In the genomic region with DNA sequence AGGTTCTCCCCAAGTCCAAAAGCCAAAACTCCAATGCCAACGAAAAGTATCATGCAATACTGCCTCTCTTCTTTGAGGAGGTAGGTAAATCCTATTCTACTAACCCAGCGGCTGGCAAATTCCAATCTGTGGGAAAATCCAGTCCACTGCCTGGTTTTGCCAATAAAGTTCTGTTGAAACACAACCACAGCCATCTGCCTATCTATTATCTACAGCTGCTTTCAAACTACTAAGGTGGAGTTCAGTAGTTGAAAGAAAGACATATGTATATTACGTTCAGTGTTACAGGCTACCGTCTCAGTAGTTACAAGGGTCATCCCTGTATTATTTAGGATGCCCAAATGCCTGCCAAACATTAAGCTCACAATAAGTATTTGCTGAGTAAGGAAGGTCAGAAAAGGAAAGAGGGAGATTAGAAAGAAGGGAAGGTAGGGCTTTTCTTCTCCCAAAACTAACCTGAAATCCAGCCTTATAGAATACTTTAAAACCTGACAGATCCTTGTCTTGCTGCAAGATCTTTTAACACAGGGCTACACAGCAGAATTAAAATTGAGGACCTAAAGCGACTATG, we compare ENCODE assay signal across 1 cellular context.
TF ChIP-seq lines count a peak whose summit lies in the region.

No MANE protein-coding gene starts in this region.

TF ChIP-seq in GM23338, 12 proteins besides CTCF, POLR2A, EP300 and RAD21 (continued from another document):
- TF ChIP-seq, protein P1, sequence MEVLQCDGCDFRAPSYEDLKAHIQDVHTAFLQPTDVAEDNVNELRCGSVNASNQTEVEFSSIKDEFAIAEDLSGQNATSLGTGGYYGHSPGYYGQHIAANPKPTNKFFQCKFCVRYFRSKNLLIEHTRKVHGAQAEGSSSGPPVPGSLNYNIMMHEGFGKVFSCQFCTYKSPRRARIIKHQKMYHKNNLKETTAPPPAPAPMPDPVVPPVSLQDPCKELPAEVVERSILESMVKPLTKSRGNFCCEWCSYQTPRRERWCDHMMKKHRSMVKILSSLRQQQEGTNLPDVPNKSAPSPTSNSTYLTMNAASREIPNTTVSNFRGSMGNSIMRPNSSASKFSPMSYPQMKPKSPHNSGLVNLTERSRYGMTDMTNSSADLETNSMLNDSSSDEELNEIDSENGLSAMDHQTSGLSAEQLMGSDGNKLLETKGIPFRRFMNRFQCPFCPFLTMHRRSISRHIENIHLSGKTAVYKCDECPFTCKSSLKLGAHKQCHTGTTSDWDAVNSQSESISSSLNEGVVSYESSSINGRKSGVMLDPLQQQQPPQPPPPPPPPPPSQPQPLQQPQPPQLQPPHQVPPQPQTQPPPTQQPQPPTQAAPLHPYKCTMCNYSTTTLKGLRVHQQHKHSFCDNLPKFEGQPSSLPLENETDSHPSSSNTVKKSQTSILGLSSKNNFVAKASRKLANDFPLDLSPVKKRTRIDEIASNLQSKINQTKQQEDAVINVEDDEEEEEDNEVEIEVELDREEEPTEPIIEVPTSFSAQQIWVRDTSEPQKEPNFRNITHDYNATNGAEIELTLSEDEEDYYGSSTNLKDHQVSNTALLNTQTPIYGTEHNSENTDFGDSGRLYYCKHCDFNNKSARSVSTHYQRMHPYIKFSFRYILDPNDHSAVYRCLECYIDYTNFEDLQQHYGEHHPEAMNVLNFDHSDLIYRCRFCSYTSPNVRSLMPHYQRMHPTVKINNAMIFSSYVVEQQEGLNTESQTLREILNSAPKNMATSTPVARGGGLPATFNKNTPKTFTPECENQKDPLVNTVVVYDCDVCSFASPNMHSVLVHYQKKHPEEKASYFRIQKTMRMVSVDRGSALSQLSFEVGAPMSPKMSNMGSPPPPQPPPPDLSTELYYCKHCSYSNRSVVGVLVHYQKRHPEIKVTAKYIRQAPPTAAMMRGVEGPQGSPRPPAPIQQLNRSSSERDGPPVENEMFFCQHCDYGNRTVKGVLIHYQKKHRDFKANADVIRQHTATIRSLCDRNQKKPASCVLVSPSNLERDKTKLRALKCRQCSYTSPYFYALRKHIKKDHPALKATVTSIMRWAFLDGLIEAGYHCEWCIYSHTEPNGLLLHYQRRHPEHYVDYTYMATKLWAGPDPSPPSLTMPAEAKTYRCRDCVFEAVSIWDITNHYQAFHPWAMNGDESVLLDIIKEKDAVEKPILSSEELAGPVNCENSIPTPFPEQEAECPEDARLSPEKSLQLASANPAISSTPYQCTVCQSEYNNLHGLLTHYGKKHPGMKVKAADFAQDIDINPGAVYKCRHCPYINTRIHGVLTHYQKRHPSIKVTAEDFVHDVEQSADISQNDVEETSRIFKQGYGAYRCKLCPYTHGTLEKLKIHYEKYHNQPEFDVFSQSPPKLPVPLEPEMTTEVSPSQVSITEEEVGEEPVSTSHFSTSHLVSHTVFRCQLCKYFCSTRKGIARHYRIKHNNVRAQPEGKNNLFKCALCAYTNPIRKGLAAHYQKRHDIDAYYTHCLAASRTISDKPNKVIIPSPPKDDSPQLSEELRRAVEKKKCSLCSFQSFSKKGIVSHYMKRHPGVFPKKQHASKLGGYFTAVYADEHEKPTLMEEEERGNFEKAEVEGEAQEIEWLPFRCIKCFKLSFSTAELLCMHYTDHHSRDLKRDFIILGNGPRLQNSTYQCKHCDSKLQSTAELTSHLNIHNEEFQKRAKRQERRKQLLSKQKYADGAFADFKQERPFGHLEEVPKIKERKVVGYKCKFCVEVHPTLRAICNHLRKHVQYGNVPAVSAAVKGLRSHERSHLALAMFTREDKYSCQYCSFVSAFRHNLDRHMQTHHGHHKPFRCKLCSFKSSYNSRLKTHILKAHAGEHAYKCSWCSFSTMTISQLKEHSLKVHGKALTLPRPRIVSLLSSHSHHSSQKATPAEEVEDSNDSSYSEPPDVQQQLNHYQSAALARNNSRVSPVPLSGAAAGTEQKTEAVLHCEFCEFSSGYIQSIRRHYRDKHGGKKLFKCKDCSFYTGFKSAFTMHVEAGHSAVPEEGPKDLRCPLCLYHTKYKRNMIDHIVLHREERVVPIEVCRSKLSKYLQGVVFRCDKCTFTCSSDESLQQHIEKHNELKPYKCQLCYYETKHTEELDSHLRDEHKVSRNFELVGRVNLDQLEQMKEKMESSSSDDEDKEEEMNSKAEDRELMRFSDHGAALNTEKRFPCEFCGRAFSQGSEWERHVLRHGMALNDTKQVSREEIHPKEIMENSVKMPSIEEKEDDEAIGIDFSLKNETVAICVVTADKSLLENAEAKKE (CRISPR knock-in tag; IDR thresholded peaks at IDR 0.05) = no peak
- TF ChIP-seq ZNF114 (CRISPR knock-in tag; IDR thresholded peaks at IDR 0.05) (no peak), ZNF331 (CRISPR knock-in tag; IDR thresholded peaks at IDR 0.05; ENCODE audit: low read depth) (no peak), NANOG (IDR thresholded peaks at IDR 0.05; ENCODE audit: borderline replicate concordance) (no peak), CREB1 (CRISPR knock-in tag; IDR thresholded peaks at IDR 0.05; ENCODE audit: low read depth) (no peak), EZH2 (IDR thresholded peaks at IDR 0.05; ENCODE audit: low read depth, unreplicated experiment) (no peak), POLR2AphosphoS5 (IDR thresholded peaks at IDR 0.05; ENCODE audit: low read depth) (no peak)
- TF ChIP-seq, protein P2, sequence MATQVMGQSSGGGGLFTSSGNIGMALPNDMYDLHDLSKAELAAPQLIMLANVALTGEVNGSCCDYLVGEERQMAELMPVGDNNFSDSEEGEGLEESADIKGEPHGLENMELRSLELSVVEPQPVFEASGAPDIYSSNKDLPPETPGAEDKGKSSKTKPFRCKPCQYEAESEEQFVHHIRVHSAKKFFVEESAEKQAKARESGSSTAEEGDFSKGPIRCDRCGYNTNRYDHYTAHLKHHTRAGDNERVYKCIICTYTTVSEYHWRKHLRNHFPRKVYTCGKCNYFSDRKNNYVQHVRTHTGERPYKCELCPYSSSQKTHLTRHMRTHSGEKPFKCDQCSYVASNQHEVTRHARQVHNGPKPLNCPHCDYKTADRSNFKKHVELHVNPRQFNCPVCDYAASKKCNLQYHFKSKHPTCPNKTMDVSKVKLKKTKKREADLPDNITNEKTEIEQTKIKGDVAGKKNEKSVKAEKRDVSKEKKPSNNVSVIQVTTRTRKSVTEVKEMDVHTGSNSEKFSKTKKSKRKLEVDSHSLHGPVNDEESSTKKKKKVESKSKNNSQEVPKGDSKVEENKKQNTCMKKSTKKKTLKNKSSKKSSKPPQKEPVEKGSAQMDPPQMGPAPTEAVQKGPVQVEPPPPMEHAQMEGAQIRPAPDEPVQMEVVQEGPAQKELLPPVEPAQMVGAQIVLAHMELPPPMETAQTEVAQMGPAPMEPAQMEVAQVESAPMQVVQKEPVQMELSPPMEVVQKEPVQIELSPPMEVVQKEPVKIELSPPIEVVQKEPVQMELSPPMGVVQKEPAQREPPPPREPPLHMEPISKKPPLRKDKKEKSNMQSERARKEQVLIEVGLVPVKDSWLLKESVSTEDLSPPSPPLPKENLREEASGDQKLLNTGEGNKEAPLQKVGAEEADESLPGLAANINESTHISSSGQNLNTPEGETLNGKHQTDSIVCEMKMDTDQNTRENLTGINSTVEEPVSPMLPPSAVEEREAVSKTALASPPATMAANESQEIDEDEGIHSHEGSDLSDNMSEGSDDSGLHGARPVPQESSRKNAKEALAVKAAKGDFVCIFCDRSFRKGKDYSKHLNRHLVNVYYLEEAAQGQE (IDR thresholded peaks at IDR 0.05; ENCODE audit: unreplicated experiment) = no peak
TF ChIP-seq in GM23338: peak in this region for 0.
